ENCODE assay signal across 25 cellular contexts in genomic region chr7:7495171-7495570, GRCh38.
"Had no signal": no experiment of that assay in that cellular context is flagged by ENCODE, and none has a peak within 500 bp of the region (broad histone marks: within the 10 kb centered on the region; RNA-seq: fewer than 3 reads in every experiment).

No MANE protein-coding gene starts in this region.

- ATAC-seq: natural killer cell; psoas muscle; right cardiac atrium; right lobe of liver; stimulated activated memory B cell treated with anti-CD40 and anti-IgM and Interleukin-4, amounts not matched to agents 10 μg/mL and 1 μg/mL and 100 μg/mL, for 72 hours; stimulated activated naive CD8-positive, alpha-beta T cell treated with anti-CD3 and anti-CD28 coated beads, Interleukin-15, amount 100 ng/mL, for 72 hours; stimulated activated naive CD8-positive, alpha-beta T cell treated with anti-CD3 and anti-CD28 coated beads, Interleukin-15, Interleukin-2, amounts not matched to agents 100 U/mL and 50 U/mL, for 24 hours; upper lobe of right lung had no signal

- H3K4me3 ChIP-seq: neural progenitor cell, ovary, psoas muscle, right lobe of liver, sigmoid colon, suprapubic skin, testis, tibial artery, transverse colon, upper lobe of right lung, vagina had no signal

- DNase-seq: natural killer cell; occipital lobe; ovary; posterior cingulate gyrus; psoas muscle; right cardiac atrium; right lobe of liver; sigmoid colon; small intestine; stimulated activated CD4-positive, alpha-beta T cell treated with anti-CD3 and anti-CD28 coated beads, Interleukin-15, amount 100 ng/mL, for 24 hours; stimulated activated CD4-positive, alpha-beta T cell treated with anti-CD3 and anti-CD28 coated beads, Interleukin-4, amount 100 ng/mL, for 1 hour; stimulated activated CD4-positive, alpha-beta T cell treated with anti-CD3 and anti-CD28 coated beads, Interleukin-4, amount 100 ng/mL, for 4 hours; stimulated activated CD8-positive, alpha-beta memory T cell treated with anti-CD3 and anti-CD28 coated beads, Interleukin-4, amount 100 ng/mL, for 48 hours; stimulated activated naive CD4-positive, alpha-beta T cell; stimulated activated naive CD8-positive, alpha-beta T cell treated with anti-CD3 and anti-CD28 coated beads, Interleukin-15, amount 100 ng/mL, for 72 hours; stimulated activated naive CD8-positive, alpha-beta T cell treated with anti-CD3 and anti-CD28 coated beads, Interleukin-15, Interleukin-2, amounts not matched to agents 100 U/mL and 50 U/mL, for 24 hours; substantia nigra; testis; tibial artery; transverse colon; upper lobe of right lung had no signal

- FAIRE-seq: small intestine had no signal
